ENCODE assay signal across 18 cellular contexts in genomic region chr7:66810716-66811115, GRCh38.
"Had no signal": no experiment of that assay in that cellular context is flagged by ENCODE, and none has a peak within 500 bp of the region (broad histone marks: within the 10 kb centered on the region; RNA-seq: fewer than 3 reads in every experiment).

No MANE protein-coding gene starts in this region.

- ATAC-seq: effector memory CD8-positive, alpha-beta T cell; foreskin keratinocyte; gastroesophageal sphincter; heart right ventricle; left cardiac atrium; left lung; left ventricle myocardium superior; lower lobe of right lung; mucosa of descending colon had no signal

- H3K4me3 Mint-ChIP-seq: dendritic cell treated with granulocyte-macrophage colony-stimulating factor and Interleukin-4, amounts not matched to agents 40 ng/mL and 50 ng/mL, for 4 days; effector memory CD8-positive, alpha-beta T cell; mesothelial cell of epicardium had no signal

- H3K9me3 ChIP-seq: colonic mucosa, esophagus muscularis mucosa, gastroesophageal sphincter, heart right ventricle, left lung, lower lobe of right lung, mucosa of descending colon had no signal

- H3K27me3 Mint-ChIP-seq: dendritic cell treated with granulocyte-macrophage colony-stimulating factor and Interleukin-4, amounts not matched to agents 40 ng/mL and 50 ng/mL, for 4 days; effector memory CD8-positive, alpha-beta T cell had no signal

- H3K27ac Mint-ChIP-seq: dendritic cell treated with granulocyte-macrophage colony-stimulating factor and Interleukin-4, amounts not matched to agents 40 ng/mL and 50 ng/mL, for 4 days; effector memory CD8-positive, alpha-beta T cell; mesothelial cell of epicardium had no signal

- DNase-seq: cerebellar nuclear complex; colonic mucosa; cortex of kidney; effector CD8-positive, alpha-beta T cell; effector memory CD8-positive, alpha-beta T cell; foreskin keratinocyte; heart right ventricle; hippocampal formation; left cardiac atrium; left lung; left ventricle myocardium superior; lower lobe of right lung; mesenchymal stem cell; mucosa of descending colon had no signal

- H3K4me1 Mint-ChIP-seq: mesothelial cell of epicardium had no signal

- H3K4me3 ChIP-seq: colonic mucosa, esophagus muscularis mucosa, gastroesophageal sphincter, heart right ventricle, left lung, lower lobe of right lung, mucosa of descending colon had no signal
